13 cellular contexts compared by ENCODE assay signal in genomic region chr1:27616441-27616840, GRCh38. TPM values are rescaled to one million over a fixed set of nuclear protein-coding genes. Genes with fewer than 3 reads are reported as not detected.
DNase-seq lines count a peak whose midpoint lies in the region; TF ChIP-seq lines count a peak whose summit lies in the region.
"Had no signal": no experiment of that assay in that cellular context is flagged by ENCODE, and none has a peak within 500 bp of the region (broad histone marks: within the 10 kb centered on the region; RNA-seq: fewer than 3 reads in every experiment).

No MANE protein-coding gene starts in this region.

- intact Hi-C loops in activated T-helper 1 cell treated with anti-CD3 and anti-CD28 coated beads, Interleukin-12 subunit alpha, Interleukin-12 subunit beta, Interleukin-2, Interleukin-4 antibody, amounts not matched to agents 30 ng/mL and 10 ng/mL and 1 ng/mL, durations not matched to agents 14 hours and 24 hours and 36 hours (cut with micrococcal nuclease) = no loop called here

- no peaks in the 10 kb centered on the region for H3K36me3 ChIP-seq in BE2C
- no peaks in the 10 kb centered on the region for H3K36me3 ChIP-seq in hepatocyte (replicated peaks; ENCODE audit: insufficient read depth, low read depth)

- H3K27me3 Mint-ChIP-seq in activated T-helper 1 cell treated with anti-CD3 and anti-CD28 coated beads, Interleukin-12 subunit alpha, Interleukin-12 subunit beta, Interleukin-2, Interleukin-4 antibody, amounts not matched to agents 30 ng/mL and 10 ng/mL and 1 ng/mL, durations not matched to agents 14 hours and 24 hours and 36 hours (ENCODE audit: insufficient read depth) = no peaks in the 10 kb centered on the region
- H3K27me3 Mint-ChIP-seq in immature natural killer cell (ENCODE audit: low read depth in 3 of 3) = peaks cover 8 to 15% (median 12%) of the 10 kb centered on the region in 3 donors
- H3K27me3 Mint-ChIP-seq in activated CD4-positive, alpha-beta T cell treated with anti-CD3 and anti-CD28 coated beads, Interleukin-2, amount 10 ng/mL, durations not matched to agents 7 days and 5 days = no peaks in the 10 kb centered on the region

- H3K27me3 ChIP-seq in BE2C = no peaks in the 10 kb centered on the region
- no peaks in the 10 kb centered on the region for H3K27me3 ChIP-seq in hepatocyte

- H3K4me2 ChIP-seq in hepatocyte = no peak overlapping the region

- H3K4me1 ChIP-seq in BE2C (no peaks in the 10 kb centered on the region), hepatocyte (ENCODE audit: insufficient read depth) (peaks cover 6% of the 10 kb centered on the region)

- H3K79me2 ChIP-seq in hepatocyte = no peaks in the 10 kb centered on the region

- DNase-seq in BE2C (no peak), GM13977 (ENCODE audit: low spot score) (no peak), immature natural killer cell (no peak), AG20443 (ENCODE audit: low spot score) (no peak), hepatocyte (ENCODE audit: low spot score) (no peak)
- no peak for DNase-seq in activated T-helper 1 cell treated with anti-CD3 and anti-CD28 coated beads, Interleukin-12 subunit alpha, Interleukin-12 subunit beta, Interleukin-2, Interleukin-4 antibody, amounts not matched to agents 30 ng/mL and 10 ng/mL and 1 ng/mL, durations not matched to agents 14 hours and 24 hours and 36 hours (ENCODE audit: low spot score)
- no peak for DNase-seq in activated CD4-positive, alpha-beta T cell treated with anti-CD3 and anti-CD28 coated beads, Interleukin-2, amount 10 ng/mL, durations not matched to agents 7 days and 5 days
- DNase-seq in NK-92 treated with Interleukin-12 subunit alpha and Interleukin-12 subunit beta, amount 100 ng/mL, for 24 hours (lab: John Stamatoyannopoulos, UW) = no peak
- DNase-seq: activated CD8-positive, alpha-beta memory T cell treated with anti-CD3 and anti-CD28 coated beads, Interleukin-2, amount 50 U/mL, for 48 hours; aorta; KG1; mammary epithelial cell had no signal

- in situ Hi-C loops in GM13977 (cut with MboI; ENCODE audit: low pct_unique_long_range_greater_than_20kb, low sequenced_read_pairs, unreplicated experiment) = no loop called here

- TF ChIP-seq CTCF in BE2C (IDR thresholded peaks at IDR 0.05; ENCODE audit: low read depth, low read length) = peak; percentile 13; the same call in 1 of the 2 replicates
- TF ChIP-seq CTCF in GM13977 (IDR thresholded peaks at IDR 0.05; ENCODE audit: extremely low read depth, insufficient read depth, missing control alignments) = peak; percentile 28
- no peak for TF ChIP-seq CTCF in hepatocyte (IDR thresholded peaks at IDR 0.05; ENCODE audit: poor library complexity)

- no peak overlapping the region for H3K27ac ChIP-seq in hepatocyte
- H3K27ac ChIP-seq: C4-2B had no signal

- H3K4me3 ChIP-seq in BE2C (ENCODE audit: low read depth, low read length) = no peak overlapping the region
- H3K4me3 ChIP-seq in hepatocyte = no peak overlapping the region

- H3K4me3 Mint-ChIP-seq in activated T-helper 1 cell treated with anti-CD3 and anti-CD28 coated beads, Interleukin-12 subunit alpha, Interleukin-12 subunit beta, Interleukin-2, Interleukin-4 antibody, amounts not matched to agents 30 ng/mL and 10 ng/mL and 1 ng/mL, durations not matched to agents 14 hours and 24 hours and 36 hours = no peak overlapping the region
- H3K4me3 Mint-ChIP-seq in immature natural killer cell = peak overlapping the region in 4 of 5 donors; percentile 52 to 69 (median 66)
- no peak overlapping the region for H3K4me3 Mint-ChIP-seq in activated CD4-positive, alpha-beta T cell treated with anti-CD3 and anti-CD28 coated beads, Interleukin-2, amount 10 ng/mL, durations not matched to agents 7 days and 5 days

- peaks cover 2% of the 10 kb centered on the region for H3K36me3 Mint-ChIP-seq in activated T-helper 1 cell treated with anti-CD3 and anti-CD28 coated beads, Interleukin-12 subunit alpha, Interleukin-12 subunit beta, Interleukin-2, Interleukin-4 antibody, amounts not matched to agents 30 ng/mL and 10 ng/mL and 1 ng/mL, durations not matched to agents 14 hours and 24 hours and 36 hours (ENCODE audit: low read depth)
- H3K36me3 Mint-ChIP-seq in immature natural killer cell = peaks cover 35 to 73% (median 50%) of the 10 kb centered on the region in 3 donors
- H3K36me3 Mint-ChIP-seq in activated CD4-positive, alpha-beta T cell treated with anti-CD3 and anti-CD28 coated beads, Interleukin-2, amount 10 ng/mL, durations not matched to agents 7 days and 5 days (ENCODE audit: low read depth) = no peaks in the 10 kb centered on the region

- POLR2A ChIA-PET in activated CD4-positive, alpha-beta T cell treated with anti-CD3 and anti-CD28 coated beads, Interleukin-2, amount 10 ng/mL, durations not matched to agents 7 days and 5 days (lab: Charles Lee) = no interaction called here

- H3K27ac Mint-ChIP-seq in activated T-helper 1 cell treated with anti-CD3 and anti-CD28 coated beads, Interleukin-12 subunit alpha, Interleukin-12 subunit beta, Interleukin-2, Interleukin-4 antibody, amounts not matched to agents 30 ng/mL and 10 ng/mL and 1 ng/mL, durations not matched to agents 14 hours and 24 hours and 36 hours = peak overlapping the region; percentile 52
- peak overlapping the region; percentile 86 to 100 (median 96) for H3K27ac Mint-ChIP-seq in immature natural killer cell
- no peak overlapping the region for H3K27ac Mint-ChIP-seq in activated CD4-positive, alpha-beta T cell treated with anti-CD3 and anti-CD28 coated beads, Interleukin-2, amount 10 ng/mL, durations not matched to agents 7 days and 5 days

- H3K4me1 Mint-ChIP-seq in activated T-helper 1 cell treated with anti-CD3 and anti-CD28 coated beads, Interleukin-12 subunit alpha, Interleukin-12 subunit beta, Interleukin-2, Interleukin-4 antibody, amounts not matched to agents 30 ng/mL and 10 ng/mL and 1 ng/mL, durations not matched to agents 14 hours and 24 hours and 36 hours (ENCODE audit: low read depth) = peaks cover 51% of the 10 kb centered on the region
- H3K4me1 Mint-ChIP-seq in immature natural killer cell = peaks cover 13 to 74% of the 10 kb centered on the region in 2 donors
- peaks cover 51% of the 10 kb centered on the region for H3K4me1 Mint-ChIP-seq in activated CD4-positive, alpha-beta T cell treated with anti-CD3 and anti-CD28 coated beads, Interleukin-2, amount 10 ng/mL, durations not matched to agents 7 days and 5 days

- H3K9me3 ChIP-seq in BE2C (no peaks in the 10 kb centered on the region), hepatocyte (ENCODE audit: low read depth) (no peaks in the 10 kb centered on the region)

- WGBS in hepatocyte (ENCODE audit: low lambda C conversion rate, missing lambda C conversion rate) = 89% methylated on average over 2 of the region's 2 CpGs

- H4K20me1 ChIP-seq in hepatocyte (ENCODE audit: insufficient read depth, poor library complexity, severe bottlenecking) = no peaks in the 10 kb centered on the region

- CTCF ChIA-PET in activated CD4-positive, alpha-beta T cell treated with anti-CD3 and anti-CD28 coated beads, Interleukin-2, amount 10 ng/mL, durations not matched to agents 7 days and 5 days (lab: Charles Lee) = interaction anchor here (1.0 to 2.6 kb wide), 8 partner anchors 10 to 60 kb away, joined by 3 to 11 read pairs (median 4); partner anchors contain the start of gene AHDC1

- H3K9me2 ChIP-seq in hepatocyte (replicated peaks; ENCODE audit: insufficient read depth) = no peaks in the 10 kb centered on the region

- no peaks in the 10 kb centered on the region for H3K9me3 Mint-ChIP-seq in activated T-helper 1 cell treated with anti-CD3 and anti-CD28 coated beads, Interleukin-12 subunit alpha, Interleukin-12 subunit beta, Interleukin-2, Interleukin-4 antibody, amounts not matched to agents 30 ng/mL and 10 ng/mL and 1 ng/mL, durations not matched to agents 14 hours and 24 hours and 36 hours
- no peaks in the 10 kb centered on the region for H3K9me3 Mint-ChIP-seq in immature natural killer cell
- H3K9me3 Mint-ChIP-seq in activated CD4-positive, alpha-beta T cell treated with anti-CD3 and anti-CD28 coated beads, Interleukin-2, amount 10 ng/mL, durations not matched to agents 7 days and 5 days = no peaks in the 10 kb centered on the region

- no peak overlapping the region for H2AFZ ChIP-seq in hepatocyte

RNA-seq across cellular contexts. Expression of gene AHDC1, which starts 12.5 kb away (rescaled TPM):
- 49.9 TPM for polyA plus RNA-seq in BE2C (2012; ENCODE audit: insufficient read depth, insufficient read length, low read depth)
- 33.7 and 33.9 TPM in 2 replicates for total RNA-seq in activated T-helper 1 cell treated with anti-CD3 and anti-CD28 coated beads, Interleukin-12 subunit alpha, Interleukin-12 subunit beta, Interleukin-2, Interleukin-4 antibody, amounts not matched to agents 30 ng/mL and 10 ng/mL and 1 ng/mL, durations not matched to agents 14 hours and 24 hours and 36 hours
- polyA plus RNA-seq in immature natural killer cell = 1 to 10 TPM in 2 of 3 donors, not detected in 1; 1.2 to 6.3 TPM
- total RNA-seq in activated CD4-positive, alpha-beta T cell treated with anti-CD3 and anti-CD28 coated beads, Interleukin-2, amount 10 ng/mL, durations not matched to agents 7 days and 5 days = 10 to 100 TPM; 15.3 to 19.3 TPM
- total RNA-seq in hepatocyte = 6.7 and 13.3 TPM in 2 replicates
- 12.2 and 14.4 TPM in 2 replicates for polyA plus RNA-seq in hepatocyte

RNA-seq across cellular contexts. Expression of gene FGR, which starts 18.5 kb away (rescaled TPM):
- not detected for polyA plus RNA-seq in BE2C (2012; ENCODE audit: insufficient read depth, insufficient read length, low read depth)
- total RNA-seq in activated T-helper 1 cell treated with anti-CD3 and anti-CD28 coated beads, Interleukin-12 subunit alpha, Interleukin-12 subunit beta, Interleukin-2, Interleukin-4 antibody, amounts not matched to agents 30 ng/mL and 10 ng/mL and 1 ng/mL, durations not matched to agents 14 hours and 24 hours and 36 hours = 0.21 and 0.27 TPM in 2 replicates
- polyA plus RNA-seq in immature natural killer cell = 100 to 1,000 TPM; 350 to 654 (median 572) TPM
- total RNA-seq in activated CD4-positive, alpha-beta T cell treated with anti-CD3 and anti-CD28 coated beads, Interleukin-2, amount 10 ng/mL, durations not matched to agents 7 days and 5 days = not detected
- 0.28 and 0.73 TPM in 2 replicates for total RNA-seq in hepatocyte
- polyA plus RNA-seq in hepatocyte = 0.28 TPM in 1 of 2 replicates, not detected in the other

RNA-seq across cellular contexts. Expression of gene IFI6, which starts 55.6 kb away (rescaled TPM):
- polyA plus RNA-seq in BE2C (2012; ENCODE audit: insufficient read depth, insufficient read length, low read depth) = 19.9 TPM
- total RNA-seq in activated T-helper 1 cell treated with anti-CD3 and anti-CD28 coated beads, Interleukin-12 subunit alpha, Interleukin-12 subunit beta, Interleukin-2, Interleukin-4 antibody, amounts not matched to agents 30 ng/mL and 10 ng/mL and 1 ng/mL, durations not matched to agents 14 hours and 24 hours and 36 hours = 71.7 and 85.6 TPM in 2 replicates
- 100 to 1,000 TPM in 2 of 3 donors, 10 to 100 TPM in 1; 41.3 to 186 (median 177) TPM for polyA plus RNA-seq in immature natural killer cell
- total RNA-seq in activated CD4-positive, alpha-beta T cell treated with anti-CD3 and anti-CD28 coated beads, Interleukin-2, amount 10 ng/mL, durations not matched to agents 7 days and 5 days = 100 to 1,000 TPM; 231 to 321 TPM
- 94.3 and 114 TPM in 2 replicates for total RNA-seq in hepatocyte
- 194 and 230 TPM in 2 replicates for polyA plus RNA-seq in hepatocyte

Comparison
In these comparisons a context has a peak if more than half of its experiments do, and no peak if none do; other contexts are left out.
1. H3K4me3 Mint-ChIP-seq: peak in immature natural killer cell (4 of 5); none in activated T-helper 1 cell treated with anti-CD3 and anti-CD28 coated beads, Interleukin-12 subunit alpha, Interleukin-12 subunit beta, Interleukin-2, Interleukin-4 antibody, amounts not matched to agents 30 ng/mL and 10 ng/mL and 1 ng/mL, durations not matched to agents 14 hours and 24 hours and 36 hours (single experiment) and activated CD4-positive, alpha-beta T cell treated with anti-CD3 and anti-CD28 coated beads, Interleukin-2, amount 10 ng/mL, durations not matched to agents 7 days and 5 days (single experiment).